8 cellular contexts compared by ENCODE assay signal in the genomic region with DNA sequence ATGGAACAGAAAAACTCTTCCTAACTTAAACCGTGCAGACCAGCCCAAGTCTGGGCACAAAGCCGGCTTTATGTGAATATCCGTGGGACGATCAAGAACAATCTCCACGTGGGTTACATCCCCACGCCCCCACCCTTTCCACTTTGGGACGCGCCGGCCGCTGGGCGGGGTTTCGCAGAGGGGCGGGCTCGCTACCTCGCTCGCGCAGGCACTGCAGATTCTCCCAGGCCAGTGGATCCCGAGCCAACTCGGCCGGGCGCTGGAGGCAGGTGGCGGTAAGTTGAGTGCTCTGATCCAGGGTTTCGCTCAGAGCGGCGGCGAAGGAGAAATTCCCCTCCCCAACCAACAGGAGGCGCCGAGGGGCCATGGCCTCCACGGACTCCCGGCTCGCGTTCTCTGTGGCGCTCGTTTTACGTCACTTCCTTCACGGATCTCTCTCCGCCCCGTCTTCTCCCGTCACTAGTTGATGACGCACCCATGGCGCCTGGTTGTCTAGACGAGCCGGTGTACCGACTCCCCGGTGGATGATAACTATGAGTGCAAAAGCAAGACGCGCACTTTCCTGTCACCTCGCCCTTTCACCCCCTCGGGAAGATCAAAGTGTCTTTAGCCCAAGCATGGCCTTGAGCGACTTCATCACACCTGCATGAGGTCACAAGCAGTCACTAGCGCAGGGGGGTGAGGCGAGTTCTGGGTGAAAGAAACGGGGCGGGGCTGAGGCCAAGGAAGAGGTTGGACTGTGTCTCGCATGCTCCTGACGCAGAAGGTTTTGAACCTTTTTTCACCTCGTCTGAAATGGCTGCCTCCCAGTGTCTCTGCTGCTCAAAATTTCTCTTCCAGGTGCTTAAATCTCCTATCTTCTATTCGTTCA. TPM values are rescaled to one million over a fixed set of nuclear protein-coding genes. Genes with fewer than 3 reads are reported as not detected.
DNase-seq lines count a peak whose midpoint lies in the region; ATAC-seq and TF ChIP-seq lines count a peak whose summit lies in the region.

A gene with protein sequence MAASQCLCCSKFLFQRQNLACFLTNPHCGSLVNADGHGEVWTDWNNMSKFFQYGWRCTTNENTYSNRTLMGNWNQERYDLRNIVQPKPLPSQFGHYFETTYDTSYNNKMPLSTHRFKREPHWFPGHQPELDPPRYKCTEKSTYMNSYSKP (plus strand): TSS at position 776 of the 871 bp plus-strand sequence. CDS start 20 bp downstream, at position 796.
TSS of gene FDXACB1 (minus strand) at position 400 of the 871 bp plus-strand sequence. CDS start at position 367, 33 bp downstream.

- peak within 1 kb of the TSS; percentile 92 for H3K4me3 Mint-ChIP-seq in WTC11
- H3K4me3 Mint-ChIP-seq in immature natural killer cell, result peak within 1 kb of the TSS; percentile 92 to 99 (median 94)

- H3K4me1 Mint-ChIP-seq in WTC11 (peaks cover 6% of the 10 kb centered on the region), immature natural killer cell (peaks cover 14 to 20% of the 10 kb centered on the region in 2 donors)

- no peaks in the 10 kb centered on the region for H3K9me3 Mint-ChIP-seq in WTC11
- no peaks in the 10 kb centered on the region for H3K9me3 Mint-ChIP-seq in immature natural killer cell

- ATAC-seq in GM18907 (IDR thresholded peaks at IDR 0.05; ENCODE audit: unreplicated experiment), result peak; percentile 90
- ATAC-seq in HG03159 (IDR thresholded peaks at IDR 0.05; ENCODE audit: unreplicated experiment), result peak; percentile 91
- peak; percentile 96 for ATAC-seq in WTC11

- H3K27ac Mint-ChIP-seq in WTC11, result peak within 1 kb of the TSS; percentile 100
- H3K27ac Mint-ChIP-seq in immature natural killer cell, result peak within 1 kb of the TSS; percentile 99 to 100 (median 100)

- peaks cover 2% of the 10 kb centered on the region; the same call in 1 of the 2 replicates for H3K27me3 Mint-ChIP-seq in WTC11 (ENCODE audit: low read depth)
- H3K27me3 Mint-ChIP-seq in immature natural killer cell (ENCODE audit: low read depth in 3 of 3), result peaks cover 5 to 9% (median 6%) of the 10 kb centered on the region in 3 donors

- peak; percentile 96 for TF ChIP-seq CTCF in AG09309 (IDR thresholded peaks at IDR 0.05; ENCODE audit: control insufficient read depth, insufficient read depth, low read depth, low read length, missing control alignments)
- peak; percentile 89 for TF ChIP-seq CTCF in WTC11 (IDR thresholded peaks at IDR 0.05)
- peak; percentile 96 for TF ChIP-seq CTCF in cardiac fibroblast (IDR thresholded peaks at IDR 0.05; ENCODE audit: low read depth, low read length)

- H3K36me3 Mint-ChIP-seq in WTC11 (no peaks in the 10 kb centered on the region), immature natural killer cell (peaks cover 0 to 7% (median 0%) of the 10 kb centered on the region in 3 donors)

- POLR2A ChIA-PET in WTC11 (lab: Charles Lee), result no interaction called here

- CTCF ChIA-PET in WTC11 (lab: Charles Lee), result interaction anchor here (1.1 to 2.0 kb wide), 4 partner anchors 40 to 103 kb away, joined by 4 to 13 read pairs (median 6); partner anchors contain the start of gene C11orf52

- peak within 1 kb of the TSS; percentile 78 for H3K4me3 ChIP-seq in AG09309 (ENCODE audit: control insufficient read depth, low read depth, low read length)
- H3K4me3 ChIP-seq in cardiac fibroblast (replicated peaks in 1 of 2; ENCODE audit: low read depth in 2 of 2, low read length in 2 of 2), result peak within 1 kb of the TSS; percentile 56 to 66

- peak; percentile 86 for DNase-seq in AG09309 (ENCODE audit: low read depth)
- DNase-seq in NCI-H2227 (lab: John Stamatoyannopoulos, UW; ENCODE audit: unreplicated experiment), result peak; percentile 96
- peak; percentile 98 for DNase-seq in WTC11 (ENCODE audit: low spot score)
- DNase-seq in cardiac fibroblast (ENCODE audit: low read depth in 2 of 2), result peak; percentile 98 to 99
- peak; percentile 98 for DNase-seq in immature natural killer cell
- DNase-seq in smooth muscle cell of the brain vasculature (ENCODE audit: low read depth, low spot score), result peak; percentile 95

TF ChIP-seq in WTC11, 78 proteins besides CTCF, POLR2A, EP300 and RAD21 (continues in another document):
- TF ChIP-seq IRF2 (CRISPR knock-in tag; IDR thresholded peaks at IDR 0.05; ENCODE audit: borderline replicate concordance, low read depth), result no peak
- TF ChIP-seq EMX1 (CRISPR knock-in tag; IDR thresholded peaks at IDR 0.05), result no peak
- TF ChIP-seq STAT6 (CRISPR knock-in tag; conservative IDR thresholded peaks at IDR 0.05; ENCODE audit: low read depth), result no peak
- no peak; the same call in 1 of the 2 replicates for TF ChIP-seq ZNF232 (CRISPR knock-in tag; IDR thresholded peaks at IDR 0.05)
- TF ChIP-seq, protein P1, sequence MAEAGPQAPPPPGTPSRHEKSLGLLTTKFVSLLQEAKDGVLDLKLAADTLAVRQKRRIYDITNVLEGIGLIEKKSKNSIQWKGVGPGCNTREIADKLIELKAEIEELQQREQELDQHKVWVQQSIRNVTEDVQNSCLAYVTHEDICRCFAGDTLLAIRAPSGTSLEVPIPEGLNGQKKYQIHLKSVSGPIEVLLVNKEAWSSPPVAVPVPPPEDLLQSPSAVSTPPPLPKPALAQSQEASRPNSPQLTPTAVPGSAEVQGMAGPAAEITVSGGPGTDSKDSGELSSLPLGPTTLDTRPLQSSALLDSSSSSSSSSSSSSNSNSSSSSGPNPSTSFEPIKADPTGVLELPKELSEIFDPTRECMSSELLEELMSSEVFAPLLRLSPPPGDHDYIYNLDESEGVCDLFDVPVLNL (CRISPR knock-in tag; IDR thresholded peaks at IDR 0.05; ENCODE audit: borderline replicate concordance, low read depth), result no peak
- TF ChIP-seq ELF4 (CRISPR knock-in tag; IDR thresholded peaks at IDR 0.05; ENCODE audit: low read depth), result no peak
- peak; percentile 73 for TF ChIP-seq GABPB1 (CRISPR knock-in tag; IDR thresholded peaks at IDR 0.05)
- TF ChIP-seq ESRRA (CRISPR knock-in tag; IDR thresholded peaks at IDR 0.05; ENCODE audit: borderline replicate concordance), result no peak
- no peak for TF ChIP-seq AFF4 (CRISPR knock-in tag; IDR thresholded peaks at IDR 0.05; ENCODE audit: borderline replicate concordance)
- peak; percentile 80 for TF ChIP-seq ZNF121 (CRISPR knock-in tag; IDR thresholded peaks at IDR 0.05)
- TF ChIP-seq CREB1 (CRISPR knock-in tag; IDR thresholded peaks at IDR 0.05), result no peak

RNA-seq across cellular contexts. Expression of the first gene that starts in this region (rescaled TPM):
- total RNA-seq in WTC11 (2021), result 18.7 to 22.6 TPM (median 20.4 TPM) in 3 replicates
- polyA plus RNA-seq in immature natural killer cell, result 10 to 100 TPM; 12.4 to 14.5 (median 12.6) TPM

RNA-seq across cellular contexts. Expression of gene FDXACB1, which starts in this region (rescaled TPM):
- 1.9 to 2.5 TPM (median 2.2 TPM) in 3 replicates for total RNA-seq in WTC11 (2021)
- polyA plus RNA-seq in immature natural killer cell, result 1 to 10 TPM; 3.3 to 9.8 (median 5.8) TPM

Comparison
In these comparisons a context has a peak if more than half of its experiments do, and no peak if none do; other contexts are left out.
1. Peak in every context shown above with its lines: DNase-seq, ATAC-seq and H3K4me3 ChIP-seq.